In genomic region chr9:38202335-38202938, GRCh38 we compare ENCODE assay signal across 1 cellular context.
TF ChIP-seq lines count a peak whose summit lies in the region.

No MANE protein-coding gene starts in this region.

TF ChIP-seq in SK-N-SH treated with all-trans-retinoic acid at 6 μM for 48 hours, 23 proteins besides CTCF, POLR2A, EP300 and RAD21 (continued from another document):
- no peak for TF ChIP-seq PATZ1 (CRISPR knock-in tag; IDR thresholded peaks at IDR 0.05; ENCODE audit: borderline replicate concordance)
- TF ChIP-seq TOX (CRISPR knock-in tag; IDR thresholded peaks at IDR 0.05; ENCODE audit: borderline replicate concordance): no peak
- TF ChIP-seq ZNF565 (CRISPR knock-in tag; conservative IDR thresholded peaks at IDR 0.05; ENCODE audit: low read depth): no peak
- no peak for TF ChIP-seq POU6F1 (CRISPR knock-in tag; IDR thresholded peaks at IDR 0.05; ENCODE audit: borderline replicate concordance, low read depth)
